In genomic region chr20:45340236-45340847, GRCh38 we compare ENCODE assay signal across 10 cellular contexts. TPM values are rescaled to one million over a fixed set of nuclear protein-coding genes. Genes with fewer than 3 reads are reported as not detected.
DNase-seq lines count a peak whose midpoint lies in the region; ATAC-seq and TF ChIP-seq lines count a peak whose summit lies in the region.
"Had no signal": no experiment of that assay in that cellular context is flagged by ENCODE, and none has a peak within 500 bp of the region (broad histone marks: within the 10 kb centered on the region; RNA-seq: fewer than 3 reads in every experiment).

No MANE protein-coding gene starts in this region.

- POLR2A ChIA-PET in AG04450 (lab: Yijun Ruan, JAX) = no interaction called here

- H3K36me3 ChIP-seq in cardiac muscle cell = no peaks in the 10 kb centered on the region

- CTCF ChIA-PET in AG04450 (lab: Charles Lee) = interaction anchor here (0.7 kb wide), 1 partner anchor 21 kb away, joined by 4 read pairs; no protein-coding TSS in a partner anchor

- no peak for ATAC-seq in omental fat pad (ENCODE audit: low FRiP score)
- ATAC-seq in HG02571 (IDR thresholded peaks at IDR 0.05; ENCODE audit: unreplicated experiment) = no peak

- H3K4me1 ChIP-seq in cardiac muscle cell (ENCODE audit: low read depth) = peaks cover 72% of the 10 kb centered on the region

- H3K27me3 ChIP-seq in AG04450 (ENCODE audit: control insufficient read depth, insufficient read depth, low read length) (no peaks in the 10 kb centered on the region), cardiac muscle cell (no peaks in the 10 kb centered on the region)
- H3K27me3 ChIP-seq: testis had no signal

- H3K9me3 ChIP-seq in AG04450 (ENCODE audit: control insufficient read depth, insufficient read depth, low read length) (no peaks in the 10 kb centered on the region), cardiac muscle cell (ENCODE audit: low read depth) (no peaks in the 10 kb centered on the region)
- H3K9me3 ChIP-seq: testis had no signal

- TF ChIP-seq CTCF in AG04450 (IDR thresholded peaks at IDR 0.05; ENCODE audit: low read depth, low read length) (no peak), cardiac muscle cell (IDR thresholded peaks at IDR 0.05; ENCODE audit: low read depth, low read length) (no peak), omental fat pad (IDR thresholded peaks at IDR 0.05) (no peak)

- H3K27ac ChIP-seq in AG04450 (ENCODE audit: low read depth, low read length) (peak overlapping the region; percentile 61), cardiac muscle cell (peak overlapping the region; percentile 98)

- no peak overlapping the region for H3K4me3 ChIP-seq in AG04450 (ENCODE audit: low read depth, low read length)
- no peak overlapping the region for H3K4me3 ChIP-seq in cardiac muscle cell
- H3K4me3 ChIP-seq: testis had no signal

- DNase-seq in AG04450 (ENCODE audit: low read depth, low spot score) (no peak), RPMI8226 (peak; percentile 41), cardiac muscle cell (ENCODE audit: low read depth in 1 of 2, low spot score in 1 of 2) (no peak), omental fat pad (ENCODE audit: low spot score) (peak; percentile 16), HT-29 (ENCODE audit: low spot score) (no peak), HPDE6-E6E7 (ENCODE audit: extremely low spot score) (no peak), 8988T (no peak)
- DNase-seq: stimulated activated CD4-positive, alpha-beta T cell treated with anti-CD3 and anti-CD28 coated beads, Interleukin-4, amount 100 ng/mL, for 4 hours; testis had no signal

RNA-seq across cellular contexts. Expression of gene SDC4, which starts 7.9 kb away (rescaled TPM):
- polyA plus RNA-seq in AG04450 (2011; rRNA removed) (177 and 204 TPM in 2 replicates), cardiac muscle cell (35.4 and 74.4 TPM in 2 replicates)
- 280 and 309 TPM in 2 replicates for polyA minus RNA-seq in AG04450 (2011; rRNA and poly(A)+ RNA removed)
- total RNA-seq in cardiac muscle cell (36.0 and 55.7 TPM in 2 replicates), omental fat pad (100 to 1,000 TPM in 2 of 4 donors, 10 to 100 TPM in 2; 31.4 to 279 (median 103) TPM)
- total RNA-seq in HT-29 (2014; rRNA removed; shearing (Covaris generic)) = 79.1 and 90.1 TPM in 2 replicates

RNA-seq across cellular contexts. Expression of gene SYS1, which starts 22.6 kb away (rescaled TPM):
- polyA plus RNA-seq in AG04450 (2011; rRNA removed) = 25.1 and 33.4 TPM in 2 replicates
- polyA minus RNA-seq in AG04450 (2011; rRNA and poly(A)+ RNA removed) = 37.9 and 46.4 TPM in 2 replicates
- 24.5 and 28.0 TPM in 2 replicates for total RNA-seq in cardiac muscle cell
- polyA plus RNA-seq in cardiac muscle cell = 16.9 and 20.0 TPM in 2 replicates
- total RNA-seq in omental fat pad = 10 to 100 TPM; 26.6 to 55.0 (median 51.3) TPM
- 73.6 and 74.7 TPM in 2 replicates for total RNA-seq in HT-29 (2014; rRNA removed; shearing (Covaris generic))

RNA-seq across cellular contexts. Expression of gene MATN4, which starts 32.2 kb away (rescaled TPM):
- polyA plus RNA-seq in AG04450 (2011; rRNA removed) (0.04 TPM in 1 of 2 replicates, not detected in the other), cardiac muscle cell (not detected in 2 replicates)
- not detected in 2 replicates for polyA minus RNA-seq in AG04450 (2011; rRNA and poly(A)+ RNA removed)
- total RNA-seq in cardiac muscle cell (not detected in 2 replicates), omental fat pad (under 1 TPM in 2 of 4 donors, not detected in 2; 0.19 to 0.24 TPM)
- 0.13 and 0.46 TPM in 2 replicates for total RNA-seq in HT-29 (2014; rRNA removed; shearing (Covaris generic))

RNA-seq across cellular contexts. Expression of gene RBPJL, which starts 33.7 kb away (rescaled TPM):
- polyA plus RNA-seq in AG04450 (2011; rRNA removed) (not detected in 2 replicates), cardiac muscle cell (not detected in 2 replicates)
- not detected in 2 replicates for polyA minus RNA-seq in AG04450 (2011; rRNA and poly(A)+ RNA removed)
- total RNA-seq in cardiac muscle cell (not detected in 2 replicates), omental fat pad (not detected)
- not detected in 2 replicates for total RNA-seq in HT-29 (2014; rRNA removed; shearing (Covaris generic))

RNA-seq across cellular contexts. Expression of gene TP53TG5, which starts 37.8 kb away (rescaled TPM):
- polyA plus RNA-seq in AG04450 (2011; rRNA removed) = not detected in 2 replicates
- not detected in 2 replicates for polyA minus RNA-seq in AG04450 (2011; rRNA and poly(A)+ RNA removed)
- 0.32 and 0.39 TPM in 2 replicates for total RNA-seq in cardiac muscle cell
- 3.5 and 3.8 TPM in 2 replicates for polyA plus RNA-seq in cardiac muscle cell
- total RNA-seq in omental fat pad = under 1 TPM in 1 of 4 donors, not detected in 3; 0.47 TPM
- 0.23 and 1.6 TPM in 2 replicates for total RNA-seq in HT-29 (2014; rRNA removed; shearing (Covaris generic))

Comparison
In these comparisons a context has a peak if more than half of its experiments do, and no peak if none do; other contexts are left out.
1. DNase-seq: peak in RPMI8226 (single experiment) and omental fat pad (single experiment); none in AG04450 (single experiment), cardiac muscle cell (0 of 2), HT-29 (single experiment), HPDE6-E6E7 (single experiment) and 8988T (single experiment).